21 cellular contexts compared by ENCODE assay signal in the genomic region with DNA sequence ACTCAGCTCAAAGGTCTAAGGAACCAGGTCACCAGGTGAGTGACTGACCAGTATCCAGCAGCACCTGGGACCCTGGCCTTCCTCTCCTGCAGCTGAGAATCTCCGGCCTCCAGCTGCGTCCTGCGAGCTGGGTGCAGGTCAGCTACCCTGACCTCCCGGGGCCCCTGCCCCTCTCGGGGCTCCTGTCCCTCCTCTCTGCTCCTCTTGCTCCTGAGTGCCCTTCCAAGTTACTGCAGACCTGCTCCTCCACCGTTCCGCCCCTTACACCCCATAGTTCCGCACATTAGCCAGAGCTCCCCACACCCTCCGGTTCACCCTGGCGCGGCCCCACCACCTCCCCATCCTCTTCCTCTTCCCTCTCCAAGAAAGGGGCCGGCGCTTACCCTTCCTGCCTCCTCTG. TPM values are rescaled to one million over a fixed set of nuclear protein-coding genes. Genes with fewer than 3 reads are reported as not detected.
"Had no signal": no experiment of that assay in that cellular context is flagged by ENCODE, and none has a peak within 500 bp of the region (broad histone marks: within the 10 kb centered on the region; RNA-seq: fewer than 3 reads in every experiment).

No MANE protein-coding gene starts in this region.

- H3K36me3 ChIP-seq: gastrocnemius medialis, heart left ventricle had no signal

- FAIRE-seq: astrocyte, bronchial epithelial cell had no signal

- H3K79me2 ChIP-seq: parathyroid adenoma had no signal

- H3K4me3 Mint-ChIP-seq: activated CD8-positive, alpha-beta memory T cell treated with anti-CD3 and anti-CD28 coated beads, Interleukin-2, amount 10 ng/mL, durations not matched to agents 7 days and 5 days; activated naive CD4-positive, alpha-beta T cell treated with anti-CD3 and anti-CD28 coated beads for 36 hours; naive thymus-derived CD4-positive, alpha-beta T cell had no signal

- H3K36me3 Mint-ChIP-seq: activated CD8-positive, alpha-beta memory T cell treated with anti-CD3 and anti-CD28 coated beads, Interleukin-2, amount 10 ng/mL, durations not matched to agents 7 days and 5 days; naive thymus-derived CD4-positive, alpha-beta T cell had no signal

- H3K9ac ChIP-seq: parathyroid adenoma had no signal

- H2AFZ ChIP-seq: parathyroid adenoma had no signal

- H3K9me3 ChIP-seq: gastrocnemius medialis, heart left ventricle, mucosa of descending colon had no signal

- H3K4me3 ChIP-seq: gastrocnemius medialis, heart left ventricle, mucosa of descending colon had no signal

- ATAC-seq: activated CD8-positive, alpha-beta memory T cell treated with anti-CD3 and anti-CD28 coated beads, Interleukin-2, amount 10 ng/mL, durations not matched to agents 7 days and 5 days; gastrocnemius medialis; heart left ventricle; mucosa of descending colon; naive thymus-derived CD4-positive, alpha-beta T cell had no signal

- H3K27me3 Mint-ChIP-seq: activated CD8-positive, alpha-beta memory T cell treated with anti-CD3 and anti-CD28 coated beads, Interleukin-2, amount 10 ng/mL, durations not matched to agents 7 days and 5 days had no signal

- H3K4me1 ChIP-seq: gastrocnemius medialis, parathyroid adenoma had no signal

- H3K9me3 Mint-ChIP-seq: activated naive CD4-positive, alpha-beta T cell treated with anti-CD3 and anti-CD28 coated beads for 36 hours; activated T-helper 2 cell treated with anti-CD3 and anti-CD28 coated beads, Interferon-gamma antibody, Interleukin-2, Interleukin-4, amounts not matched to agents 10 μg/mL and 5 μg/mL and 100 μg/mL, durations not matched to agents 14 hours and 24 hours and 36 hours; naive thymus-derived CD4-positive, alpha-beta T cell had no signal

- H3K27ac Mint-ChIP-seq: activated CD8-positive, alpha-beta memory T cell treated with anti-CD3 and anti-CD28 coated beads, Interleukin-2, amount 10 ng/mL, durations not matched to agents 7 days and 5 days; activated naive CD4-positive, alpha-beta T cell treated with anti-CD3 and anti-CD28 coated beads for 36 hours; activated T-helper 2 cell treated with anti-CD3 and anti-CD28 coated beads, Interferon-gamma antibody, Interleukin-2, Interleukin-4, amounts not matched to agents 10 μg/mL and 5 μg/mL and 100 μg/mL, durations not matched to agents 14 hours and 24 hours and 36 hours had no signal

- DNase-seq: activated CD4-positive, alpha-beta T cell treated with anti-CD3 and anti-CD28 coated beads, Interleukin-2, amount 50 U/mL, for 4 hours; activated CD4-positive, CD25-positive, alpha-beta regulatory T cell treated with anti-CD3 and anti-CD28 coated beads, Interleukin-2, amount 50 U/mL, for 72 hours; activated CD8-positive, alpha-beta memory T cell treated with anti-CD3 and anti-CD28 coated beads, Interleukin-2, amount 10 ng/mL, durations not matched to agents 7 days and 5 days; activated naive CD4-positive, alpha-beta T cell treated with anti-CD3 and anti-CD28 coated beads for 36 hours; activated T-cell treated with anti-CD3 and anti-CD28 coated beads, Interleukin-2, amount 50 U/mL, for 1 hour; dermis blood vessel endothelial cell; erythroblast; gastrocnemius medialis; mucosa of descending colon; naive thymus-derived CD4-positive, alpha-beta T cell; stimulated activated CD4-positive, alpha-beta T cell treated with anti-CD3 and anti-CD28 coated beads, Interleukin-12 subunit alpha, Interleukin-12 subunit beta, amount 100 ng/mL, for 4 hours; stimulated activated CD4-positive, alpha-beta T cell treated with anti-CD3 and anti-CD28 coated beads, Interleukin-2, amount 100 ng/mL, for 24 hours had no signal

- H3K27ac ChIP-seq: gastrocnemius medialis, heart left ventricle, parathyroid adenoma had no signal

RNA-seq across cellular contexts. Expression of a gene that starts 10.6 kb away (rescaled TPM):
- total RNA-seq: bronchial epithelial cell, dermis blood vessel endothelial cell, heart left ventricle, lung microvascular endothelial cell had no signal
- polyA plus RNA-seq: heart left ventricle had no signal

RNA-seq across cellular contexts. Expression of a gene that starts 51.5 kb away (rescaled TPM):
- total RNA-seq: bronchial epithelial cell, cerebellum, dermis blood vessel endothelial cell, gastrocnemius medialis, lung microvascular endothelial cell, renal cortical epithelial cell, urinary bladder had no signal

RNA-seq across cellular contexts. Expression of a gene that starts 55.9 kb away (rescaled TPM):
- total RNA-seq: bronchial epithelial cell, cerebellum, dermis blood vessel endothelial cell, heart left ventricle, urinary bladder had no signal
